In genomic region chr5:28580616-28581015, GRCh38 we compare ENCODE assay signal across 14 cellular contexts.
DNase-seq lines count a peak whose midpoint lies in the region; ATAC-seq and TF ChIP-seq lines count a peak whose summit lies in the region.
"Had no signal": no experiment of that assay in that cellular context is flagged by ENCODE, and none has a peak within 500 bp of the region (broad histone marks: within the 10 kb centered on the region; RNA-seq: fewer than 3 reads in every experiment).

No MANE protein-coding gene starts in this region.

- POLR2A ChIA-PET in MCF 10A (lab: Yijun Ruan, JAX), result no interaction called here

- ATAC-seq in HG02884 (IDR thresholded peaks at IDR 0.05; ENCODE audit: unreplicated experiment), result no peak
- ATAC-seq in HG03469 (IDR thresholded peaks at IDR 0.05; ENCODE audit: unreplicated experiment), result no peak
- ATAC-seq: stimulated activated naive B cell treated with anti-CD40 and anti-IgM and Interleukin-4, amounts not matched to agents 10 μg/mL and 1 μg/mL and 100 μg/mL, for 72 hours had no signal

- H3K27ac ChIP-seq in breast epithelium, result no peak overlapping the region
- H3K27ac ChIP-seq: tibial nerve had no signal

- H3K9me3 ChIP-seq in breast epithelium, result no peaks in the 10 kb centered on the region

- BruUV-seq in MCF 10A (replicated peaks; lab: Mats Ljungman, UMichigan), result no TSS peak

- H3K27me3 Mint-ChIP-seq in MCF 10A (ENCODE audit: insufficient read depth, unreplicated experiment), result no peaks in the 10 kb centered on the region
- H3K27me3 Mint-ChIP-seq: activated B cell treated with CpG ODN at 0.5 μM for 24 hours; stimulated activated naive B cell treated with anti-CD40 and anti-IgM and Interleukin-4, amounts not matched to agents 10 μg/mL and 1 μg/mL and 100 μg/mL, for 72 hours had no signal

- in situ Hi-C loops in astrocyte of the spinal cord (cut with HindIII; ENCODE audit: low sequenced_read_pairs), result no loop called here

- no peak overlapping the region for H3K4me3 Mint-ChIP-seq in MCF 10A (ENCODE audit: unreplicated experiment)
- H3K4me3 Mint-ChIP-seq: activated B cell treated with CpG ODN at 0.5 μM for 24 hours; stimulated activated naive B cell treated with anti-CD40 and anti-IgM and Interleukin-4, amounts not matched to agents 10 μg/mL and 1 μg/mL and 100 μg/mL, for 72 hours; T-helper 2 cell treated with Interferon-gamma antibody and Interleukin-4, amounts not matched to agents 5 μg/mL and 100 μg/mL, for 36 hours had no signal

- H3K4me1 Mint-ChIP-seq in MCF 10A (ENCODE audit: insufficient read depth, unreplicated experiment), result peaks cover 25% of the 10 kb centered on the region
- H3K4me1 Mint-ChIP-seq: activated B cell treated with CpG ODN at 0.5 μM for 24 hours; stimulated activated naive B cell treated with anti-CD40 and anti-IgM and Interleukin-4, amounts not matched to agents 10 μg/mL and 1 μg/mL and 100 μg/mL, for 72 hours had no signal

- peak overlapping the region; percentile 50 for H3K27ac Mint-ChIP-seq in MCF 10A (ENCODE audit: low read depth, unreplicated experiment)
- H3K27ac Mint-ChIP-seq: activated B cell treated with CpG ODN at 0.5 μM for 24 hours; stimulated activated naive B cell treated with anti-CD40 and anti-IgM and Interleukin-4, amounts not matched to agents 10 μg/mL and 1 μg/mL and 100 μg/mL, for 72 hours; T-helper 2 cell treated with Interferon-gamma antibody and Interleukin-4, amounts not matched to agents 5 μg/mL and 100 μg/mL, for 36 hours had no signal

- no peaks in the 10 kb centered on the region for H3K36me3 ChIP-seq in breast epithelium
- H3K36me3 ChIP-seq: tibial nerve had no signal

- peaks cover 2% of the 10 kb centered on the region for H3K36me3 Mint-ChIP-seq in MCF 10A (ENCODE audit: insufficient read depth, unreplicated experiment)
- H3K36me3 Mint-ChIP-seq: stimulated activated naive B cell treated with anti-CD40 and anti-IgM and Interleukin-4, amounts not matched to agents 10 μg/mL and 1 μg/mL and 100 μg/mL, for 72 hours had no signal

- CTCF ChIA-PET in MCF 10A (lab: Yijun Ruan, JAX), result no interaction called here

- peak; percentile 47 for DNase-seq in MCF 10A (ENCODE audit: unreplicated experiment)
- DNase-seq in breast epithelium (ENCODE audit: low spot score in 2 of 2), result no peak
- peak; percentile 90 for DNase-seq in astrocyte of the spinal cord (ENCODE audit: low read depth, low spot score)
- peak; percentile 10 for DNase-seq in fibroblast of villous mesenchyme (ENCODE audit: low read depth)
- no peak for DNase-seq in HuH-7.5 (ENCODE audit: low spot score)
- no peak for DNase-seq in activated CD4-positive, CD25-positive, alpha-beta regulatory T cell (lab: John Stamatoyannopoulos, UW)
- DNase-seq: activated B cell treated with CpG ODN at 0.5 μM for 24 hours; NCI-H2107; NCI-H82; stimulated activated naive B cell treated with anti-CD40 and anti-IgM and Interleukin-4, amounts not matched to agents 10 μg/mL and 1 μg/mL and 100 μg/mL, for 72 hours had no signal

- intact Hi-C loops in MCF 10A (cut with micrococcal nuclease), result no loop called here
- intact Hi-C loops in breast epithelium (cut with DNase I; ENCODE audit: low total_unique reads), result no loop called here

- TF ChIP-seq CTCF in MCF 10A (IDR thresholded peaks at IDR 0.05; ENCODE audit: unreplicated experiment), result no peak
- no peak for TF ChIP-seq CTCF in breast epithelium (IDR thresholded peaks at IDR 0.05)
- no peak for TF ChIP-seq CTCF in astrocyte of the spinal cord (IDR thresholded peaks at IDR 0.05; ENCODE audit: low read depth, low read length)
- TF ChIP-seq CTCF in fibroblast of villous mesenchyme (IDR thresholded peaks at IDR 0.05; ENCODE audit: insufficient read depth, low read depth, low read length), result no peak

- no peak for TF ChIP-seq POLR2A in breast epithelium (IDR thresholded peaks at IDR 0.05)

- H3K4me3 ChIP-seq in breast epithelium (no peak overlapping the region), astrocyte of the spinal cord (ENCODE audit: low read depth, low read length) (no peak overlapping the region), fibroblast of villous mesenchyme (ENCODE audit: low read depth, low read length) (no peak overlapping the region)
- H3K4me3 ChIP-seq: tibial nerve had no signal

- no peaks in the 10 kb centered on the region for H3K4me1 ChIP-seq in breast epithelium
- H3K4me1 ChIP-seq: tibial nerve had no signal

- H3K27me3 ChIP-seq in breast epithelium, result no peaks in the 10 kb centered on the region
- H3K27me3 ChIP-seq: tibial nerve had no signal

- H3K9me3 Mint-ChIP-seq in MCF 10A (ENCODE audit: unreplicated experiment), result peaks cover 14% of the 10 kb centered on the region

Comparison
In these comparisons a context has a peak if more than half of its experiments do, and no peak if none do; other contexts are left out.
1. DNase-seq: peak in MCF 10A (single experiment), astrocyte of the spinal cord (single experiment) and fibroblast of villous mesenchyme (single experiment); none in breast epithelium (0 of 2), HuH-7.5 (single experiment) and activated CD4-positive, CD25-positive, alpha-beta regulatory T cell (0 of 4).